ENCODE assay signal across 14 cellular contexts in the genomic region with DNA sequence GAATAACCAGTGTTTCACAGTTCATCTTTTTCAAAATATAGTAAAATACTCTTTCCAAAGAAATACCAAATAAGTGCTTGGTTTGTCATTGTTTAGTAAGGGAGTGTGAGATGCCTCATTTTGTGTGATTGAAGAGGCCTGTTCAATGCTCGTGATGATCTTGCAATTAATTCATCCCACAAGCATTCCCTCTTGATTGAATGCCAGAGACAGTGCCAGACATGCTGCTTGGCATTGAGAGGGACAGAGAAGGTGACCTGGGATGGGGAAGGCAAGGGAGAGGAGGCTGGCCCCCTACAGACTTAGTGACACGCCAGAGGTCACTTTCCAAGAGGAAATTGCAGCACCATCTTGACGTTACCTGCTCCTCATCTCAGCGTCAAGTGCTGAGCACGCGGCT.
"Had no signal": no experiment of that assay in that cellular context is flagged by ENCODE, and none has a peak within 500 bp of the region (broad histone marks: within the 10 kb centered on the region; RNA-seq: fewer than 3 reads in every experiment).

No MANE protein-coding gene starts in this region.

- H3K27me3 ChIP-seq: cardiac muscle cell, transverse colon had no signal

- ATAC-seq: activated T-helper 17 cell treated with anti-CD3 and anti-CD28 coated beads, Interleukin-2, amount 50 U/mL, for 72 hours; left lobe of liver; natural killer cell had no signal

- H3K4me3 ChIP-seq: cardiac muscle cell, transverse colon had no signal

- H3K27ac ChIP-seq: cardiac muscle cell, transverse colon, VCaP had no signal

- H3K9me3 ChIP-seq: transverse colon had no signal

- DNase-seq: activated CD4-positive, alpha-beta T cell treated with anti-CD3 and anti-CD28 coated beads, Interleukin-2, amount 50 U/mL, for 48 hours; activated naive CD4-positive, alpha-beta T cell treated with anti-CD3 and anti-CD28 coated beads, Interleukin-2, amount 10 ng/mL, durations not matched to agents 7 days and 5 days; natural killer cell; stimulated activated CD4-positive, alpha-beta T cell treated with anti-CD3 and anti-CD28 coated beads, Interleukin-15, amount 100 ng/mL, for 24 hours; stimulated activated CD4-positive, alpha-beta T cell treated with anti-CD3 and anti-CD28 coated beads, Interleukin-4, amount 100 ng/mL, for 1 hour; stimulated activated naive CD4-positive, alpha-beta T cell treated with Interleukin-2 at 50 U/mL for 16 hours; substantia nigra; T-helper 1 cell; T1000; transverse colon had no signal
